ENCODE assay signal across 9 cellular contexts in genomic region chr7:48875300-48875916, GRCh38. TPM values are rescaled to one million over a fixed set of nuclear protein-coding genes. Genes with fewer than 3 reads are reported as not detected.
A peak's percentile ranks its signal among the peaks of the same experiment; 100 is the strongest.
DNase-seq lines count a peak whose midpoint lies in the region; ATAC-seq, FAIRE-seq and TF ChIP-seq lines count a peak whose summit lies in the region.
"Had no signal": no experiment of that assay in that cellular context is flagged by ENCODE, and none has a peak within 500 bp of the region (broad histone marks: within the 10 kb centered on the region; RNA-seq: fewer than 3 reads in every experiment).

No MANE protein-coding gene starts in this region.

- WGBS in H1 (ENCODE audit: extremely low coverage in 1 of 2, insufficient coverage in 1 of 2, insufficient read length in 1 of 2, insufficient replicate concordance in 2 of 2, low coverage in 1 of 2, low lambda C conversion rate in 2 of 2, missing lambda C conversion rate in 1 of 2), 2 experiments = 47% methylated on average over 12 of the region's 12 CpGs; no CpG with 5 or more reads in 1 of the 2 experiments
- WGBS in neuronal stem cell (ENCODE audit: extremely low coverage in 2 of 2, insufficient read length in 2 of 2, insufficient replicate concordance in 1 of 2), 2 donors = no CpG with 5 or more reads among the region's 12 CpGs

- H3K9ac ChIP-seq in H1 (replicated peaks in 1 of 4; ENCODE audit: extremely low read depth in 1 of 4, low read depth in 3 of 4, low read length in 3 of 4) (no peak overlapping the region), neuronal stem cell (ENCODE audit: low read depth, low read length, poor library complexity) (no peak overlapping the region)

- peak; percentile 89 to 93 for TF ChIP-seq RAD21 in H1 (IDR thresholded peaks at IDR 0.05 in 1 of 2, conservative IDR thresholded peaks at IDR 0.05 in 1 of 2; ENCODE audit: low read depth in 2 of 2, low read length in 2 of 2)

- H3K79me2 ChIP-seq in H1 (ENCODE audit: control insufficient read depth in 1 of 2, insufficient read depth in 2 of 2, low read length in 2 of 2) = no peaks in the 10 kb centered on the region

- H3K23me2 ChIP-seq in H1 (ENCODE audit: low read depth, low read length) = no peaks in the 10 kb centered on the region

- H3K4me1 ChIP-seq in H1 (replicated peaks in 1 of 4; ENCODE audit: control insufficient read depth in 3 of 4, insufficient read depth in 4 of 4, low read length in 3 of 4) = no peaks in the 10 kb centered on the region
- H3K4me1 ChIP-seq in neuronal stem cell (ENCODE audit: control insufficient read depth in 2 of 2, insufficient read depth in 1 of 2, low read depth in 1 of 2, low read length in 2 of 2) = no peaks in the 10 kb centered on the region
- H3K4me1 ChIP-seq: SJCRH30 had no signal

- TF ChIP-seq POLR2A in H1 (IDR thresholded peaks at IDR 0.05; ENCODE audit: control extremely low read depth in 1 of 2, low read depth in 2 of 2, low read length in 2 of 2) = no peak

- no peaks in the 10 kb centered on the region for H4K20me1 ChIP-seq in H1 (replicated peaks in 1 of 2; ENCODE audit: control insufficient read depth in 1 of 2, insufficient read depth in 2 of 2, low read length in 2 of 2)

- H3K9me3 ChIP-seq in H1 (ENCODE audit: insufficient read depth in 2 of 2, low read depth in 1 of 2, low read length in 1 of 2) (no peaks in the 10 kb centered on the region), neuronal stem cell (replicated peaks in 1 of 2; ENCODE audit: control insufficient read depth in 2 of 2, insufficient read depth in 1 of 2, low read depth in 1 of 2, low read length in 2 of 2) (no peaks in the 10 kb centered on the region)
- H3K9me3 ChIP-seq: SJCRH30 had no signal

- H3K14ac ChIP-seq in H1 (ENCODE audit: insufficient read length) = no peak overlapping the region
- no peak overlapping the region for H3K14ac ChIP-seq in neuronal stem cell (ENCODE audit: low read length)

- ATAC-seq in GM21381 (IDR thresholded peaks at IDR 0.05; ENCODE audit: unreplicated experiment) = no peak

- TF ChIP-seq EP300 in H1 (IDR thresholded peaks at IDR 0.05; ENCODE audit: borderline replicate concordance in 1 of 2, low read depth in 2 of 2, low read length in 2 of 2) = no peak

- H3K27ac ChIP-seq in H1 (ENCODE audit: low read depth, low read length) (no peak overlapping the region), neuronal stem cell (replicated peaks; ENCODE audit: low read length) (no peak overlapping the region)
- H3K27ac ChIP-seq: SJCRH30 had no signal

- H2AFZ ChIP-seq in H1 (ENCODE audit: low read length) (no peak overlapping the region), neuronal stem cell (ENCODE audit: low read length) (no peak overlapping the region)

- H2BK5ac ChIP-seq in H1 (ENCODE audit: low read depth, low read length) (no peak overlapping the region), neuronal stem cell (ENCODE audit: low read length) (no peak overlapping the region)

- no peaks in the 10 kb centered on the region for H3K27me3 ChIP-seq in H1 (replicated peaks in 1 of 4; ENCODE audit: control insufficient read depth in 3 of 4, extremely low read depth in 1 of 4, insufficient read depth in 3 of 4, low read length in 3 of 4)
- no peaks in the 10 kb centered on the region for H3K27me3 ChIP-seq in neuronal stem cell (ENCODE audit: control insufficient read depth in 3 of 3, insufficient read depth in 3 of 3, low read depth in 1 of 3, low read length in 3 of 3)
- H3K27me3 ChIP-seq: SJCRH30 had no signal

- H3K4ac ChIP-seq in H1 (replicated peaks; ENCODE audit: insufficient read length, low read depth, low read length) = no peak overlapping the region
- H3K4ac ChIP-seq in neuronal stem cell (ENCODE audit: low read length) = no peak overlapping the region

- H4K8ac ChIP-seq in H1 (ENCODE audit: extremely low read depth, insufficient read depth, low read length) (no peak overlapping the region), neuronal stem cell (ENCODE audit: low read depth, low read length) (no peak overlapping the region)

- H3K18ac ChIP-seq in H1 (ENCODE audit: extremely low read depth, low read length) = no peak overlapping the region
- H3K18ac ChIP-seq in neuronal stem cell (ENCODE audit: low read length) = no peak overlapping the region

- TF ChIP-seq CTCF in GM20000 (IDR thresholded peaks at IDR 0.05; ENCODE audit: extremely low read depth, missing control alignments) (peak; percentile 15), H1 (IDR thresholded peaks at IDR 0.05; ENCODE audit: control extremely low read depth in 1 of 3, insufficient read depth in 1 of 3, low read depth in 1 of 3, low read length in 3 of 3) (peak; percentile 78 to 80 (median 79))

- H2BK120ac ChIP-seq in H1 (replicated peaks; ENCODE audit: low read depth, low read length) (no peak overlapping the region), neuronal stem cell (ENCODE audit: low read depth, low read length) (no peak overlapping the region)

- FAIRE-seq in H1 (lab: Jason Lieb, UNC) = peak; percentile 82

- H2BK20ac ChIP-seq in H1 (ENCODE audit: low read length) = 0 out of 2 replicates have a peak overlapping the region, but pooled peaks have one; percentile 23

- H2BK12ac ChIP-seq in H1 (ENCODE audit: low read depth, low read length) (no peak overlapping the region), neuronal stem cell (ENCODE audit: low read length) (no peak overlapping the region)

- H2BK15ac ChIP-seq in H1 (ENCODE audit: low read length) (no peak overlapping the region), neuronal stem cell (ENCODE audit: low read length) (no peak overlapping the region)

- H4K91ac ChIP-seq in H1 (replicated peaks; ENCODE audit: insufficient read length, low read length) (no peak overlapping the region), neuronal stem cell (ENCODE audit: low read depth, low read length, poor library complexity) (no peak overlapping the region)

- no peak for DNase-seq in GM20000 (ENCODE audit: low spot score)
- peak; percentile 0 for DNase-seq in NCI-H524 treated with DMSO at 0.1 percent for 48 hours (lab: John Stamatoyannopoulos, UW)
- DNase-seq in H1 (ENCODE audit: low read depth in 1 of 2, low spot score in 2 of 2) = peak; percentile 36 to 56
- DNase-seq in neuronal stem cell (ENCODE audit: low spot score) = peak; percentile 39
- DNase-seq in T-helper 2 cell = no peak
- no peak for DNase-seq in dedifferentiated amniotic fluid mesenchymal stem cell (ENCODE audit: extremely low spot score)

- H3K36me3 ChIP-seq in H1 (ENCODE audit: control insufficient read depth in 2 of 4, insufficient read depth in 4 of 4, low read length in 3 of 4) (no peaks in the 10 kb centered on the region), neuronal stem cell (replicated peaks in 1 of 2; ENCODE audit: control insufficient read depth in 2 of 2, insufficient read depth in 2 of 2, low read length in 2 of 2) (no peaks in the 10 kb centered on the region)
- H3K36me3 ChIP-seq: SJCRH30 had no signal

- POLR2A ChIA-PET in H1 (lab: Charles Lee; ENCODE audit: partially characterized antibody) = no interaction called here

- no peak overlapping the region for H2AK5ac ChIP-seq in H1 (ENCODE audit: low read depth, low read length)
- H2AK5ac ChIP-seq in neuronal stem cell (ENCODE audit: low read depth, low read length) = no peak overlapping the region

- no peak overlapping the region for H4K5ac ChIP-seq in H1 (ENCODE audit: insufficient read length, low read depth, low read length)

- no peak overlapping the region for H3K56ac ChIP-seq in H1 (replicated peaks; ENCODE audit: insufficient read length, low read depth, low read length)

- H3K4me3 ChIP-seq in H1 (ENCODE audit: extremely low read depth in 1 of 4, insufficient read depth in 2 of 4, low read depth in 3 of 4, low read length in 4 of 4) (no peak overlapping the region), neuronal stem cell (ENCODE audit: low read length in 2 of 2) (no peak overlapping the region)
- H3K4me3 ChIP-seq: SJCRH30 had no signal

- H3K4me2 ChIP-seq in H1 (ENCODE audit: insufficient read depth in 1 of 2, low read depth in 2 of 2, low read length in 2 of 2) = no peak overlapping the region
- H3K4me2 ChIP-seq in neuronal stem cell (ENCODE audit: insufficient read depth, low read length, poor library complexity, severe bottlenecking) = no peak overlapping the region

- H3K23ac ChIP-seq in H1 (ENCODE audit: insufficient read length) (no peak overlapping the region), neuronal stem cell (ENCODE audit: low read depth, low read length, poor library complexity) (no peak overlapping the region)

- H3K79me1 ChIP-seq in H1 (ENCODE audit: low read depth, low read length) (no peaks in the 10 kb centered on the region), neuronal stem cell (ENCODE audit: low read depth, low read length) (no peaks in the 10 kb centered on the region)

- CTCF ChIA-PET in H1 (lab: Charles Lee; ENCODE audit: partially characterized antibody) = interaction anchor here (0.6 to 3.3 kb wide), 22 partner anchors 9 to 988 kb away, joined by 3 to 14 read pairs (median 3); no protein-coding TSS in a partner anchor

TF ChIP-seq in H1, 55 proteins besides CTCF, POLR2A, EP300 and RAD21:
- TF ChIP-seq JUND (IDR thresholded peaks at IDR 0.05; ENCODE audit: low read length) (0 out of 2 replicates have a peak, but pooled peaks have one; percentile 18), YY1 (IDR thresholded peaks at IDR 0.05; ENCODE audit: low read depth, low read length) (0 out of 2 replicates have a peak, but pooled peaks have one; percentile 27), CBX8 (IDR thresholded peaks at IDR 0.05; ENCODE audit: borderline replicate concordance, low read depth, low read length) (no peak), CHD1 (IDR thresholded peaks at IDR 0.05; ENCODE audit: low read depth, low read length) (no peak), TEAD4 (IDR thresholded peaks at IDR 0.05; ENCODE audit: low read depth, low read length) (peak; percentile 24; the same call in 1 of the 2 replicates)

RNA-seq across cellular contexts. Expression of gene CDC14C, which starts 48.9 kb away (rescaled TPM):
- total RNA-seq in H1 (2021; fragmentation: NEBNext Ultra II Directional; extraction: Animal tissue kit (Norgen Biotek cat#: 25700)) = not detected in 2 replicates
- polyA plus RNA-seq in H1 (2011; rRNA removed) = 0.09 TPM in 1 of 2 replicates, not detected in the other
- polyA plus RNA-seq in H1 (2011; cell fraction: cytosol; rRNA removed) = not detected
- polyA plus RNA-seq in H1 (2011; cell fraction: nucleus; rRNA removed) = not detected
- polyA plus RNA-seq in H1 (2012, experiment 1 of 2) = 0.28 TPM in 1 of 4 replicates, not detected in the others
- not detected for polyA plus RNA-seq in H1 (2012, experiment 2 of 2)
- polyA plus RNA-seq in H1 (2013, experiment 1 of 2) = 0.02 TPM
- 0.06 TPM for polyA plus RNA-seq in H1 (2013, experiment 2 of 2)
- polyA minus RNA-seq in H1 (2011; rRNA and poly(A)+ RNA removed) = 0.09 and 0.22 TPM in 2 replicates
- not detected for polyA minus RNA-seq in H1 (2011; cell fraction: cytosol; rRNA and poly(A)+ RNA removed)
- polyA minus RNA-seq in H1 (2011; cell fraction: nucleus; rRNA and poly(A)+ RNA removed) = not detected
- not detected for polyA plus RNA-seq in neuronal stem cell (2013, experiment 1 of 2)
- not detected for polyA plus RNA-seq in neuronal stem cell (2013, experiment 2 of 2)
- total RNA-seq: lower leg skin, SJCRH30 had no signal

Comparison
In these comparisons a context has a peak if more than half of its experiments do, and no peak if none do; other contexts are left out.
1. DNase-seq: peak in NCI-H524 treated with DMSO at 0.1 percent for 48 hours (single experiment), H1 (2 of 2) and neuronal stem cell (single experiment); none in GM20000 (single experiment), T-helper 2 cell (0 of 5) and dedifferentiated amniotic fluid mesenchymal stem cell (single experiment).